Comparison of ENCODE assay signal across 16 cellular contexts in the genomic region with DNA sequence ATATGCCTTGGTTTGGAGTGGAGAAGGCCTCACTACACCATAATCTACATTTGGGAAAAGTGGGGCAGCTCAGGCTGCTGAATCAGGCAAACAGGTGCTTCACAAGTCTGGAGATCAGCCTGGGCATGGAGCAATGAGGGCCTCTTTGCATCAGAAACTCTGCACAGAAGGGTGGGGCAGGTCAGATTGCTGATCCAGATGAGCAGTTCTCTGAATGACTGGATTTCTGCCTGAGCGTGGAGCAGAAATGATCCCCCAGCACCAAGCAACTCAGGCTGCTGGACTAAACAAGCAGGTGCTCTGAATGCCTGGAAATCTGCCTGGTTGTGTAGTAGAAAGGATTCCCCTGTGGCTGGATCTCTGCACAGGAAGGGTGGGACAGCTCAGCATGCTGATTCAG.
DNase-seq lines count a peak whose midpoint lies in the region; ATAC-seq, FAIRE-seq and TF ChIP-seq lines count a peak whose summit lies in the region.
"Had no signal": no experiment of that assay in that cellular context is flagged by ENCODE, and none has a peak within 500 bp of the region (broad histone marks: within the 10 kb centered on the region; RNA-seq: fewer than 3 reads in every experiment).

No MANE protein-coding gene starts in this region.

- FAIRE-seq in GM12892 (lab: Jason Lieb, UNC) = peak; percentile 63

- TF ChIP-seq POLR2A in GM12892 (IDR thresholded peaks at IDR 0.05; ENCODE audit: low read depth, low read length) = no peak; the same call in 1 of the 2 replicates

- ATAC-seq in GM19463 (IDR thresholded peaks at IDR 0.05; ENCODE audit: unreplicated experiment) (peak; percentile 62), HG02870 (IDR thresholded peaks at IDR 0.05; ENCODE audit: unreplicated experiment) (peak; percentile 78), HG03575 (IDR thresholded peaks at IDR 0.05; ENCODE audit: extremely low read depth, insufficient number of reproducible peaks, low FRiP score, unreplicated experiment) (peak; percentile 48)
- ATAC-seq: left lung; Panc1; stimulated activated naive CD8-positive, alpha-beta T cell treated with anti-CD3 and anti-CD28 coated beads, Interleukin-15, Interleukin-2, amounts not matched to agents 100 U/mL and 50 U/mL, for 24 hours had no signal

- no peak for DNase-seq in GM12892 (ENCODE audit: insufficient read length)
- no peak for DNase-seq in stimulated activated naive CD4-positive, alpha-beta T cell (lab: John Stamatoyannopoulos, UW)
- no peak for DNase-seq in COR-L47 (lab: John Stamatoyannopoulos, UW)
- no peak for DNase-seq in DMS79 (lab: John Stamatoyannopoulos, UW)
- DNase-seq in caudate nucleus (lab: John Stamatoyannopoulos, UW) = no peak
- DNase-seq: effector CD4-positive, alpha-beta T cell; GOT3; left lung; NCI-H2081; nucleus accumbens; stimulated activated naive CD8-positive, alpha-beta T cell treated with anti-CD3 and anti-CD28 coated beads, Interleukin-15, Interleukin-2, amounts not matched to agents 100 U/mL and 50 U/mL, for 24 hours; T-helper 9 cell had no signal

- no peak overlapping the region for H3K27ac ChIP-seq in caudate nucleus (ENCODE audit: low read depth, low read length)
- H3K27ac ChIP-seq: left lung had no signal
